25 cellular contexts compared by ENCODE assay signal in genomic region chr2:9325428-9325827, GRCh38.
A peak's percentile ranks its signal among the peaks of the same experiment; 100 is the strongest.
DNase-seq lines count a peak whose midpoint lies in the region; ATAC-seq and TF ChIP-seq lines count a peak whose summit lies in the region.
"Had no signal": no experiment of that assay in that cellular context is flagged by ENCODE, and none has a peak within 500 bp of the region (broad histone marks: within the 10 kb centered on the region; RNA-seq: fewer than 3 reads in every experiment).

No MANE protein-coding gene starts in this region.

- H3K27ac Mint-ChIP-seq in HFFc6, result peak overlapping the region; percentile 7; the same call in 1 of the 2 replicates
- H3K27ac Mint-ChIP-seq: CD14-positive monocyte; CD4-positive, alpha-beta memory T cell; CD4-positive, CD25-positive, alpha-beta regulatory T cell; CD8-positive, alpha-beta memory T cell had no signal

- peaks cover 0 to 16% of the 10 kb centered on the region in 2 donors for H3K4me1 ChIP-seq in left lung
- H3K4me1 ChIP-seq in upper lobe of right lung, result peaks cover 8% of the 10 kb centered on the region

- H3K36me3 ChIP-seq in left lung (peaks cover 0 to 7% of the 10 kb centered on the region in 2 donors), upper lobe of right lung (peaks cover 7% of the 10 kb centered on the region)
- H3K36me3 ChIP-seq: BE2C had no signal

- no peak overlapping the region for H3K4me3 ChIP-seq in left lung
- H3K4me3 ChIP-seq in upper lobe of right lung, result no peak overlapping the region
- H3K4me3 ChIP-seq: BLaER1, GM12878 had no signal

- ATAC-seq in left lung (peak; percentile 61), upper lobe of right lung (peak; percentile 16), HG02610 (IDR thresholded peaks at IDR 0.05; ENCODE audit: unreplicated experiment) (no peak), HG03280 (IDR thresholded peaks at IDR 0.05; ENCODE audit: unreplicated experiment) (no peak)
- ATAC-seq: GM12878 had no signal

- DNase-seq in DMS79 treated with DMSO at 0.1 percent for 48 hours (lab: John Stamatoyannopoulos, UW) (peak; percentile 76), HFFc6 (no peak), left lung (no peak), upper lobe of right lung (no peak), glomerular visceral epithelial cell (ENCODE audit: extremely low spot score) (no peak)
- DNase-seq in activated T-cell treated with anti-CD3 and anti-CD28 coated beads, Interleukin-2, amount 50 U/mL, for 48 hours, result no peak
- DNase-seq: 8988T; ACHN; BE2C; C1 segment of cervical spinal cord; CD4-positive, alpha-beta memory T cell; CD4-positive, CD25-positive, alpha-beta regulatory T cell; CD8-positive, alpha-beta memory T cell; COR-L47; DMS 273 treated with DMSO at 0.1 percent for 48 hours; DMS153; DMS53; DND-41; EL; GDM1 had no signal

- H3K36me3 Mint-ChIP-seq in HFFc6 (ENCODE audit: low read depth), result peaks cover 45% of the 10 kb centered on the region
- H3K36me3 Mint-ChIP-seq: CD4-positive, alpha-beta memory T cell; CD4-positive, CD25-positive, alpha-beta regulatory T cell; CD8-positive, alpha-beta memory T cell had no signal

- no peaks in the 10 kb centered on the region for H3K27me3 ChIP-seq in left lung
- H3K27me3 ChIP-seq in upper lobe of right lung, result no peaks in the 10 kb centered on the region
- H3K27me3 ChIP-seq: BE2C, BLaER1 had no signal

- H3K9me3 Mint-ChIP-seq in HFFc6, result no peaks in the 10 kb centered on the region
- H3K9me3 Mint-ChIP-seq: CD14-positive monocyte; CD8-positive, alpha-beta memory T cell had no signal

- H3K27me3 Mint-ChIP-seq in HFFc6 (ENCODE audit: insufficient read depth), result no peaks in the 10 kb centered on the region

- H3K27ac ChIP-seq in left lung (no peak overlapping the region), upper lobe of right lung (no peak overlapping the region)

- peaks cover 20% of the 10 kb centered on the region for H3K4me1 Mint-ChIP-seq in HFFc6 (ENCODE audit: low read depth)
- H3K4me1 Mint-ChIP-seq: CD4-positive, alpha-beta memory T cell; CD4-positive, CD25-positive, alpha-beta regulatory T cell; CD8-positive, alpha-beta memory T cell had no signal

- H3K9me3 ChIP-seq in left lung (no peaks in the 10 kb centered on the region), upper lobe of right lung (no peaks in the 10 kb centered on the region)
- H3K9me3 ChIP-seq: BE2C, BLaER1 had no signal

- H3K4me3 Mint-ChIP-seq in HFFc6, result no peak overlapping the region
- H3K4me3 Mint-ChIP-seq: CD14-positive monocyte; CD4-positive, alpha-beta memory T cell; CD4-positive, CD25-positive, alpha-beta regulatory T cell; CD8-positive, alpha-beta memory T cell had no signal

- no peak for TF ChIP-seq CTCF in HFFc6 (IDR thresholded peaks at IDR 0.05)
- no peak for TF ChIP-seq CTCF in left lung (IDR thresholded peaks at IDR 0.05)
- TF ChIP-seq CTCF in upper lobe of right lung (IDR thresholded peaks at IDR 0.05), result no peak

- intact Hi-C loops in left lung (cut with DNase I) (no loop called here), upper lobe of right lung (cut with DNase I) (loop anchor here (10.0 kb wide), 1 partner anchor 121 kb away; the partner anchor contains the start of gene ASAP2)

Comparison
In these comparisons a context has a peak if more than half of its experiments do, and no peak if none do; other contexts are left out.
1. ATAC-seq: peak in left lung (single experiment) and upper lobe of right lung (single experiment); none in HG02610 (single experiment) and HG03280 (single experiment).